ENCODE assay signal across 8 cellular contexts in the genomic region with DNA sequence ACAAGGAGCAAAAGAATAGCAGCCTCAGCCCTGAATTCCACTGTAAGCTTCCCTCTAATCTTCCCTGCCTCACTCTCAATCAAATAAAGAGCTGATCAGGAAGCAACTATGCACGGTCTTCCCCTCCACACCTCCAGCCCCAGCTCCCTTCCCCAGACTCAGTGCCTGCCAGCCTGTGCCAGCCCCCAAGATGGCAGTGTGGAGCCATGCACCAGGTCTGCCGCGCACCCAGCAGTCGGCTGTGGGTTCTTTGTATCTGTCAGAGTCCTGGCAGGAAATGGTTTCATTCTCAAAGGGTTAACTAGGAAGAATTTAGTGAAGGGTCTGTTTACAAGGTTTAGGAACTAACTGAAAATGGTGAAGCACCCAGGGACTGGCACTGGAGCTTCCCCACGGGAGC.
DNase-seq lines count a peak whose midpoint lies in the region; ATAC-seq, FAIRE-seq and TF ChIP-seq lines count a peak whose summit lies in the region.
"Not testable (repeated sequence)": the region's sequence is repeated elsewhere in the genome, so short reads cannot be mapped to it uniquely, and the experiment has no call there.

No MANE protein-coding gene starts in this region.

- H3K9ac ChIP-seq in MM.1S (ENCODE audit: low read length) = not testable (repeated sequence)

- TF ChIP-seq EP300 in stomach (IDR thresholded peaks at IDR 0.05) = not testable (repeated sequence)

- H3K36me3 Mint-ChIP-seq in activated CD8-positive, alpha-beta T cell treated with anti-CD3 and anti-CD28 coated beads, Interleukin-2, amount 10 ng/mL, durations not matched to agents 7 days and 5 days (ENCODE audit: low read depth); osteocyte (ENCODE audit: unreplicated experiment): not testable (repeated sequence)

- not testable (repeated sequence) for H3K9me2 ChIP-seq in MM.1S (replicated peaks; ENCODE audit: insufficient read depth, low read length)

- H3K4me1 ChIP-seq in MM.1S (ENCODE audit: low read length); right atrium auricular region; stomach: not testable (repeated sequence)

- H3K36me3 ChIP-seq in MM.1S (replicated peaks; ENCODE audit: insufficient read depth, low read length); bronchial epithelial cell (ENCODE audit: control insufficient read depth, insufficient read depth, low read length); right atrium auricular region; stomach: not testable (repeated sequence)

- H3K9me3 ChIP-seq in MM.1S (replicated peaks; ENCODE audit: insufficient read depth, low read length); right atrium auricular region; stomach: not testable (repeated sequence)

- ATAC-seq in activated CD8-positive, alpha-beta T cell treated with anti-CD3 and anti-CD28 coated beads, Interleukin-2, amount 10 ng/mL, durations not matched to agents 7 days and 5 days = not testable (repeated sequence)

- not testable (repeated sequence) for H3K79me2 ChIP-seq in MM.1S (ENCODE audit: low read length)

- POLR2A ChIA-PET in activated CD8-positive, alpha-beta T cell treated with anti-CD3 and anti-CD28 coated beads, Interleukin-2, amount 10 ng/mL, durations not matched to agents 7 days and 5 days (lab: Charles Lee) = not testable (repeated sequence)

- WGBS in stomach, 5 donors = 3 to 16% (median 6%) methylated on average over 5 of the region's 5 CpGs

- H2AFZ ChIP-seq in MM.1S (ENCODE audit: low read length) = not testable (repeated sequence)

- H3K4me1 Mint-ChIP-seq in activated CD8-positive, alpha-beta T cell treated with anti-CD3 and anti-CD28 coated beads, Interleukin-2, amount 10 ng/mL, durations not matched to agents 7 days and 5 days (ENCODE audit: low read depth); osteocyte (ENCODE audit: unreplicated experiment): not testable (repeated sequence)

- H3K27ac Mint-ChIP-seq in activated CD8-positive, alpha-beta T cell treated with anti-CD3 and anti-CD28 coated beads, Interleukin-2, amount 10 ng/mL, durations not matched to agents 7 days and 5 days; osteocyte (ENCODE audit: unreplicated experiment): not testable (repeated sequence)

- peaks cover 11% of the 10 kb centered on the region for H3K27me3 Mint-ChIP-seq in activated CD8-positive, alpha-beta T cell treated with anti-CD3 and anti-CD28 coated beads, Interleukin-2, amount 10 ng/mL, durations not matched to agents 7 days and 5 days (ENCODE audit: low read depth)
- H3K27me3 Mint-ChIP-seq in osteocyte (ENCODE audit: unreplicated experiment) = not testable (repeated sequence)

- not testable (repeated sequence) for H3K27ac ChIP-seq in MM.1S (ENCODE audit: low read length); right atrium auricular region; stomach

- not testable (repeated sequence) for FAIRE-seq in bronchial epithelial cell (lab: Jason Lieb, UNC)

- CTCF ChIA-PET in activated CD8-positive, alpha-beta T cell treated with anti-CD3 and anti-CD28 coated beads, Interleukin-2, amount 10 ng/mL, durations not matched to agents 7 days and 5 days (lab: Charles Lee) = interaction anchor here (0.6 to 1.5 kb wide), 7 partner anchors 11 to 426 kb away, joined by 3 to 8 read pairs (median 4); a partner anchor contains a TSS

- not testable (repeated sequence) for H3K4me3 ChIP-seq in MM.1S (ENCODE audit: low read length); bronchial epithelial cell (ENCODE audit: low read depth, low read length); right atrium auricular region; stomach

- intact Hi-C loops in stomach (cut with DNase I; ENCODE audit: low total_unique reads) = not testable (repeated sequence)

- H3K4me2 ChIP-seq in MM.1S (ENCODE audit: low read depth, low read length) = not testable (repeated sequence)

- not testable (repeated sequence) for H3K27me3 ChIP-seq in MM.1S (replicated peaks; ENCODE audit: insufficient read depth, low read length); bronchial epithelial cell (ENCODE audit: control insufficient read depth, insufficient read depth, low read length); right atrium auricular region; stomach

- not testable (repeated sequence) for TF ChIP-seq POLR2A in stomach (IDR thresholded peaks at IDR 0.05)

- H3F3A ChIP-seq in MM.1S (ENCODE audit: insufficient read depth, low read length) = not testable (repeated sequence)

- TF ChIP-seq CTCF in MM.1S (IDR thresholded peaks at IDR 0.05; ENCODE audit: low read length) = peak; percentile 44
- peak; percentile 64 for TF ChIP-seq CTCF in bronchial epithelial cell (IDR thresholded peaks at IDR 0.05; ENCODE audit: insufficient read depth, low read length, severe bottlenecking)
- TF ChIP-seq CTCF in right atrium auricular region (IDR thresholded peaks at IDR 0.05) = peak; percentile 31 to 60
- peak; percentile 67 for TF ChIP-seq CTCF in osteocyte (IDR thresholded peaks at IDR 0.05)
- peak in 3 of 7 experiments; percentile 17 to 31 (median 29) for TF ChIP-seq CTCF in stomach (IDR thresholded peaks at IDR 0.05)

- H3K9me3 Mint-ChIP-seq in activated CD8-positive, alpha-beta T cell treated with anti-CD3 and anti-CD28 coated beads, Interleukin-2, amount 10 ng/mL, durations not matched to agents 7 days and 5 days (ENCODE audit: insufficient read depth); osteocyte (ENCODE audit: unreplicated experiment): not testable (repeated sequence)

- H3K4me3 Mint-ChIP-seq in activated CD8-positive, alpha-beta T cell treated with anti-CD3 and anti-CD28 coated beads, Interleukin-2, amount 10 ng/mL, durations not matched to agents 7 days and 5 days = not testable (repeated sequence)
- H3K4me3 Mint-ChIP-seq in osteocyte (ENCODE audit: unreplicated experiment) = peak overlapping the region; percentile 43

- H4K20me1 ChIP-seq in MM.1S (ENCODE audit: insufficient read depth, low read length) = not testable (repeated sequence)

- DNase-seq in Daoy (ENCODE audit: low read depth) (peak; percentile 52), MM.1S (peak; percentile 46), RKO (ENCODE audit: low spot score) (peak; percentile 45), bronchial epithelial cell (ENCODE audit: low read depth) (peak; percentile 38), osteocyte (ENCODE audit: extremely low spot score, unreplicated experiment) (peak; percentile 86), stomach (peak; percentile 44)
- DNase-seq in activated CD8-positive, alpha-beta T cell treated with anti-CD3 and anti-CD28 coated beads, Interleukin-2, amount 10 ng/mL, durations not matched to agents 7 days and 5 days = peak; percentile 68
- DNase-seq in right atrium auricular region (ENCODE audit: low spot score) = not testable (repeated sequence)
